8 cellular contexts compared by ENCODE assay signal in the genomic region with DNA sequence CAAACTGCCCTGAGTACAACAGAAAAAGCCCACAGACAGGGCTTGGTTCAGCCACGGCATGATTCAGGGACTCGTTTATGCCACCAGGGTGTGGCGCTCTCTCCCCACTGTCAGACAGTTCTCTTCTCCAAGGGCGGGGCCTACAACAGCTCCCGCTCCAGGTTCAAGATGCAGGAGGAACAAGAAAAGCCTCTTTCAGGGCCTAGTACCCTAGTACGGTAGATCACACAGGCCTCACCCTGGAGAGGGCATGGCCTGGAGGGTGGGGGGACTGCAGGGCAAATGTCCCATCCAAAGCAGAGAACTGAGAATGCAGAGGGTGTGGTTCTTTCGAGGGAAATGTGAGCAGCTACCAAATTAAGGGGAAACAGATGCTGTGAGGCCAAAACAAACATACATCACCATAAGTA. TPM values are rescaled to one million over a fixed set of nuclear protein-coding genes. Genes with fewer than 3 reads are reported as not detected.
DNase-seq lines count a peak whose midpoint lies in the region; ATAC-seq, FAIRE-seq and TF ChIP-seq lines count a peak whose summit lies in the region.

No MANE protein-coding gene starts in this region.

- H3K27me3 ChIP-seq in HepG2 (ENCODE audit: control insufficient read depth in 1 of 2, insufficient read depth in 2 of 2, low read length in 2 of 2), result no peaks in the 10 kb centered on the region

- H3K9me3 ChIP-seq in T-helper 17 cell (ENCODE audit: control insufficient read depth, low read length, poor library complexity, severe bottlenecking) (no peaks in the 10 kb centered on the region), HepG2 (ENCODE audit: low read length) (no peaks in the 10 kb centered on the region)

- no peak overlapping the region for H3K4me2 ChIP-seq in HepG2 (ENCODE audit: low read depth, low read length)

- peaks cover 30% of the 10 kb centered on the region for H3K4me1 Mint-ChIP-seq in T-helper 17 cell

- FAIRE-seq in HepG2 (lab: Jason Lieb, UNC) (peak; percentile 15), RCC 7860 (lab: Jason Lieb, UNC) (no peak)

- WGBS in HepG2 (ENCODE audit: low lambda C conversion rate), result 90% methylated on average over 4 of the region's 7 CpGs

- no peak overlapping the region for H3K4me3 ChIP-seq in cardiac fibroblast (replicated peaks in 1 of 2; ENCODE audit: low read depth in 2 of 2, low read length in 2 of 2)
- no peak overlapping the region for H3K4me3 ChIP-seq in HepG2 (replicated peaks in 1 of 3; ENCODE audit: insufficient read depth in 1 of 3, low read depth in 2 of 3, low read length in 3 of 3)

- peaks cover 6 to 24% of the 10 kb centered on the region in 2 experiments; a peak in 4 of 5 replicates for H3K36me3 ChIP-seq in HepG2 (replicated peaks in 1 of 2; ENCODE audit: control insufficient read depth in 1 of 2, insufficient read depth in 2 of 2, low read length in 2 of 2)

- BruUV-seq in HepG2 (replicated peaks; lab: Mats Ljungman, UMichigan), result no TSS peak

- H4K20me1 ChIP-seq in HepG2 (ENCODE audit: insufficient read depth, low read length), result no peaks in the 10 kb centered on the region; the same call in 1 of the 2 replicates

- H3K4me1 ChIP-seq in HepG2 (ENCODE audit: insufficient read depth, low read length), result no peaks in the 10 kb centered on the region

- peak overlapping the region; percentile 76 for H3K27ac Mint-ChIP-seq in T-helper 17 cell

- no peak overlapping the region for H2AFZ ChIP-seq in HepG2 (ENCODE audit: low read length)

- TF ChIP-seq POLR2A in HepG2 (IDR thresholded peaks at IDR 0.05; ENCODE audit: insufficient read depth in 1 of 2, low read depth in 2 of 2, low read length in 2 of 2), result no peak

- TF ChIP-seq EP300 in Ishikawa (IDR thresholded peaks at IDR 0.05; ENCODE audit: borderline replicate concordance) (no peak), HepG2 (IDR thresholded peaks at IDR 0.05; ENCODE audit: low read depth in 2 of 2, low read length in 2 of 2) (no peak), HepG2 (CRISPR knock-in tag; IDR thresholded peaks at IDR 0.05; ENCODE audit: borderline replicate concordance) (no peak)

- H3K36me3 Mint-ChIP-seq in T-helper 17 cell (ENCODE audit: low read depth), result peaks cover 2% of the 10 kb centered on the region

- intact Hi-C loops in HepG2 (cut with micrococcal nuclease; ENCODE audit: unreplicated experiment), result loop anchor here (5.0 kb wide), 1 partner anchor 130 kb away; no protein-coding TSS in a partner anchor

- in situ Hi-C loops in HepG2 (cut with HindIII; ENCODE audit: extremely low pct_ligation_motif_present, low pct_unique_long_range_greater_than_20kb), result loop anchor here (10.0 kb wide), 1 partner anchor 413 kb away; no protein-coding TSS in a partner anchor

- peak; percentile 59 for TF ChIP-seq CTCF in cardiac fibroblast (IDR thresholded peaks at IDR 0.05; ENCODE audit: low read depth, low read length)
- peak; percentile 65 for TF ChIP-seq CTCF in HepG2 (CRISPR knock-in tag; IDR thresholded peaks at IDR 0.05)

- CTCF ChIA-PET in HepG2 (lab: Yijun Ruan, JAX; ENCODE audit: low intra/inter-chr PET ratio, low total read pairs), result interaction anchor here (1.6 kb wide), 1 partner anchor 288 kb away, joined by 6 read pairs; no protein-coding TSS in a partner anchor

- H3K79me2 ChIP-seq in HepG2 (ENCODE audit: insufficient read depth, low read length), result no peaks in the 10 kb centered on the region

- peak; percentile 44; the same call in 1 of the 2 replicates for TF ChIP-seq RAD21 in Ishikawa (IDR thresholded peaks at IDR 0.05; ENCODE audit: low read depth)
- TF ChIP-seq RAD21 in HepG2 (CRISPR knock-in tag; IDR thresholded peaks at IDR 0.05), result 0 out of 2 replicates have a peak, but pooled peaks have one; percentile 38

- no peak overlapping the region for H3K9ac ChIP-seq in HepG2 (ENCODE audit: insufficient read depth, low read depth, low read length)

- ATAC-seq in T-helper 17 cell (peak; percentile 61), HepG2 (peak; percentile 90), HG02884 (IDR thresholded peaks at IDR 0.05; ENCODE audit: unreplicated experiment) (no peak)

- H3K27ac ChIP-seq in HepG2 (ENCODE audit: extremely low read length, insufficient read depth, low read length), result no peak overlapping the region

- DNase-seq in COLO668 (lab: John Stamatoyannopoulos, UW; ENCODE audit: unreplicated experiment) (peak; percentile 72), T-helper 17 cell (peak in 2 of 3 donors; percentile 11 to 12), cardiac fibroblast (ENCODE audit: low read depth in 2 of 2) (peak; percentile 59 to 64), HepG2 (ENCODE audit: low spot score) (peak; percentile 35), superior temporal gyrus (ENCODE audit: extremely low spot score) (peak; percentile 85), RCC 7860 (ENCODE audit: low spot score) (no peak)

- no peaks in the 10 kb centered on the region for H3K27me3 Mint-ChIP-seq in T-helper 17 cell

- H3K4me3 Mint-ChIP-seq in T-helper 17 cell, result no peak overlapping the region

- POLR2A ChIA-PET in HepG2 (lab: Yijun Ruan, JAX), result no interaction called here

TF ChIP-seq in Ishikawa, 13 proteins besides CTCF, POLR2A, EP300 and RAD21 (continues in another document):
- TF ChIP-seq TCF12 (IDR thresholded peaks at IDR 0.05; ENCODE audit: low read depth) (no peak), TEAD4 (IDR thresholded peaks at IDR 0.05) (no peak), NFIC (IDR thresholded peaks at IDR 0.05) (no peak)
- TF ChIP-seq, protein P1, sequence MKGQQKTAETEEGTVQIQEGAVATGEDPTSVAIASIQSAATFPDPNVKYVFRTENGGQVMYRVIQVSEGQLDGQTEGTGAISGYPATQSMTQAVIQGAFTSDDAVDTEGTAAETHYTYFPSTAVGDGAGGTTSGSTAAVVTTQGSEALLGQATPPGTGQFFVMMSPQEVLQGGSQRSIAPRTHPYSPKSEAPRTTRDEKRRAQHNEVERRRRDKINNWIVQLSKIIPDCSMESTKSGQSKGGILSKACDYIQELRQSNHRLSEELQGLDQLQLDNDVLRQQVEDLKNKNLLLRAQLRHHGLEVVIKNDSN (IDR thresholded peaks at IDR 0.05), result no peak

TF ChIP-seq in HepG2, 621 proteins besides CTCF, POLR2A, EP300 and RAD21 (continues in another document):
- no peak for TF ChIP-seq TCF7L2 (IDR thresholded peaks at IDR 0.05; ENCODE audit: low read depth, low read length)

RNA-seq across cellular contexts. Expression of a gene that starts 12.0 kb away (rescaled TPM):
- total RNA-seq in T-helper 17 cell (10 to 100 TPM; 14.3 to 14.4 TPM), HepG2 (2016; rRNA removed; fragmentation: Illumina TruSeq; extraction: Trizol) (24.9 and 46.2 TPM in 2 replicates)
- 6.0 and 7.2 TPM in 2 replicates for total RNA-seq in HepG2 (2016; cell fraction: cytosol; rRNA removed; fragmentation: Illumina TruSeq; extraction: Trizol; ENCODE audit: low read depth)
- 24.0 and 45.8 TPM in 2 replicates for total RNA-seq in HepG2 (2016; cell fraction: insoluble cytoplasmic fraction; rRNA removed; fragmentation: Illumina TruSeq; extraction: Trizol)
- total RNA-seq in HepG2 (2016; cell fraction: membrane; rRNA removed; fragmentation: Illumina TruSeq; extraction: Trizol), result 11.5 and 12.8 TPM in 2 replicates
- total RNA-seq in HepG2 (2016; cell fraction: nucleus; rRNA removed; fragmentation: Illumina TruSeq; extraction: Trizol), result 41.1 and 48.6 TPM in 2 replicates
- 15.6 and 18.0 TPM in 2 replicates for polyA plus RNA-seq in HepG2 (2011; rRNA removed)
- polyA plus RNA-seq in HepG2 (2011; cell fraction: cytosol; rRNA removed), result 13.8 and 19.5 TPM in 2 replicates
- polyA plus RNA-seq in HepG2 (2011; cell fraction: nucleus; rRNA removed), result 8.5 and 10.8 TPM in 2 replicates
- 29.6 and 30.4 TPM in 2 replicates for polyA plus RNA-seq in HepG2 (2012)
- 4.9 and 5.0 TPM in 2 replicates for polyA plus RNA-seq in HepG2 (2016; cell fraction: cytosol; fragmentation: Illumina TruSeq; extraction: Trizol; ENCODE audit: low read depth)
- polyA plus RNA-seq in HepG2 (2016; cell fraction: insoluble cytoplasmic fraction; fragmentation: Illumina TruSeq; extraction: Trizol; ENCODE audit: low read depth), result 28.6 and 28.9 TPM in 2 replicates
- polyA plus RNA-seq in HepG2 (2016; cell fraction: membrane; fragmentation: Illumina TruSeq; extraction: Trizol; ENCODE audit: low read depth), result 9.0 and 9.2 TPM in 2 replicates
- polyA plus RNA-seq in HepG2 (2016; cell fraction: nucleus; fragmentation: Illumina TruSeq; extraction: Trizol; ENCODE audit: insufficient read depth, low read depth), result 72.4 and 79.7 TPM in 2 replicates
- polyA minus RNA-seq in HepG2 (2011; rRNA and poly(A)+ RNA removed; ENCODE audit: low replicate concordance), result 9.9 and 11.1 TPM in 2 replicates
- 14.4 and 18.5 TPM in 2 replicates for polyA minus RNA-seq in HepG2 (2011; cell fraction: cytosol; rRNA and poly(A)+ RNA removed)
- 20.6 and 20.8 TPM in 2 replicates for polyA minus RNA-seq in HepG2 (2011; cell fraction: nucleus; rRNA and poly(A)+ RNA removed)

RNA-seq across cellular contexts. Expression of a gene that starts 23.1 kb away (rescaled TPM):
- total RNA-seq in T-helper 17 cell, result 10 to 100 TPM; 17.5 to 17.6 TPM
- 4.6 and 5.3 TPM in 2 replicates for total RNA-seq in HepG2 (2016; rRNA removed; fragmentation: Illumina TruSeq; extraction: Trizol)
- total RNA-seq in HepG2 (2016; cell fraction: cytosol; rRNA removed; fragmentation: Illumina TruSeq; extraction: Trizol; ENCODE audit: low read depth), result 0.81 and 0.88 TPM in 2 replicates
- 3.8 and 5.0 TPM in 2 replicates for total RNA-seq in HepG2 (2016; cell fraction: insoluble cytoplasmic fraction; rRNA removed; fragmentation: Illumina TruSeq; extraction: Trizol)
- 2.9 and 3.4 TPM in 2 replicates for total RNA-seq in HepG2 (2016; cell fraction: membrane; rRNA removed; fragmentation: Illumina TruSeq; extraction: Trizol)
- 4.2 and 4.3 TPM in 2 replicates for total RNA-seq in HepG2 (2016; cell fraction: nucleus; rRNA removed; fragmentation: Illumina TruSeq; extraction: Trizol)
- polyA plus RNA-seq in HepG2 (2011; rRNA removed), result 3.4 and 4.7 TPM in 2 replicates
- polyA plus RNA-seq in HepG2 (2011; cell fraction: cytosol; rRNA removed), result 3.7 and 6.6 TPM in 2 replicates
- 4.0 and 4.6 TPM in 2 replicates for polyA plus RNA-seq in HepG2 (2011; cell fraction: nucleus; rRNA removed)
- 3.5 and 4.5 TPM in 2 replicates for polyA plus RNA-seq in HepG2 (2012)
- 0.63 and 0.80 TPM in 2 replicates for polyA plus RNA-seq in HepG2 (2016; cell fraction: cytosol; fragmentation: Illumina TruSeq; extraction: Trizol; ENCODE audit: low read depth)
- polyA plus RNA-seq in HepG2 (2016; cell fraction: insoluble cytoplasmic fraction; fragmentation: Illumina TruSeq; extraction: Trizol; ENCODE audit: low read depth), result 6.0 and 6.7 TPM in 2 replicates
- 3.0 and 3.5 TPM in 2 replicates for polyA plus RNA-seq in HepG2 (2016; cell fraction: membrane; fragmentation: Illumina TruSeq; extraction: Trizol; ENCODE audit: low read depth)
- polyA plus RNA-seq in HepG2 (2016; cell fraction: nucleus; fragmentation: Illumina TruSeq; extraction: Trizol; ENCODE audit: insufficient read depth, low read depth), result 5.2 and 5.5 TPM in 2 replicates
- 8.0 and 12.3 TPM in 2 replicates for polyA minus RNA-seq in HepG2 (2011; rRNA and poly(A)+ RNA removed; ENCODE audit: low replicate concordance)
- 6.8 and 6.9 TPM in 2 replicates for polyA minus RNA-seq in HepG2 (2011; cell fraction: cytosol; rRNA and poly(A)+ RNA removed)
- polyA minus RNA-seq in HepG2 (2011; cell fraction: nucleus; rRNA and poly(A)+ RNA removed), result 6.1 and 7.1 TPM in 2 replicates
